In genomic region chr7:107966701-107967100, GRCh38 we compare ENCODE assay signal across 11 cellular contexts. TPM values are rescaled to one million over a fixed set of nuclear protein-coding genes. Genes with fewer than 3 reads are reported as not detected.
DNase-seq lines count a peak whose midpoint lies in the region; ATAC-seq, FAIRE-seq and TF ChIP-seq lines count a peak whose summit lies in the region.
"Had no signal": no experiment of that assay in that cellular context is flagged by ENCODE, and none has a peak within 500 bp of the region (broad histone marks: within the 10 kb centered on the region; RNA-seq: fewer than 3 reads in every experiment).

No MANE protein-coding gene starts in this region.

- H3K14ac ChIP-seq in IMR-90 (replicated peaks; ENCODE audit: low read depth, low read length), result no peak overlapping the region

- peaks cover 5 to 12% of the 10 kb centered on the region in 2 donors for H3K27me3 Mint-ChIP-seq in natural killer cell treated with Interleukin-12 subunit alpha and Interleukin-12 subunit beta and Interleukin-15 and Interleukin-18, amount 100 ng/mL, for 72 hours

- dilution Hi-C loops in IMR-90 (cut with HindIII; ENCODE audit: low sequenced_read_pairs, unreplicated experiment), result no loop called here

- no peak overlapping the region for H4K91ac ChIP-seq in IMR-90 (ENCODE audit: insufficient read depth, low read depth, low read length)

- no peak for TF ChIP-seq POLR2A in A549 (IDR thresholded peaks at IDR 0.05; ENCODE audit: low read length)
- TF ChIP-seq POLR2A in IMR-90 (IDR thresholded peaks at IDR 0.05; ENCODE audit: low read depth, low read length), result no peak

- no peaks in the 10 kb centered on the region for H3K27me3 ChIP-seq in IMR-90 (ENCODE audit: control insufficient read depth, insufficient read depth, low read length)

- intact Hi-C loops in IMR-90 (cut with micrococcal nuclease), result no loop called here

- H3K4me1 ChIP-seq in A549, result peaks cover 23% of the 10 kb centered on the region
- peaks cover 1% of the 10 kb centered on the region for H3K4me1 ChIP-seq in IMR-90 (ENCODE audit: control insufficient read depth, insufficient read depth, low read length)

- no peak for TF ChIP-seq RAD21 in A549 (conservative IDR thresholded peaks at IDR 0.05 in 1 of 2, IDR thresholded peaks at IDR 0.05 in 1 of 2)
- TF ChIP-seq RAD21 in IMR-90 (IDR thresholded peaks at IDR 0.05; ENCODE audit: low read length), result no peak

- H3K4me3 ChIP-seq in A549 (no peak overlapping the region), IMR-90 (ENCODE audit: insufficient read depth, low read depth, low read length) (no peak overlapping the region), astrocyte of the cerebellum (ENCODE audit: low read depth, low read length) (no peak overlapping the region)

- H3K9me3 Mint-ChIP-seq in natural killer cell treated with Interleukin-12 subunit alpha and Interleukin-12 subunit beta and Interleukin-15 and Interleukin-18, amount 100 ng/mL, for 72 hours, result no peaks in the 10 kb centered on the region
- H3K9me3 Mint-ChIP-seq: activated T-helper 1 cell treated with anti-CD3 and anti-CD28 coated beads, Interleukin-12 subunit alpha, Interleukin-12 subunit beta, Interleukin-2, Interleukin-4 antibody, amounts not matched to agents 30 ng/mL and 10 ng/mL and 1 ng/mL, durations not matched to agents 14 hours and 24 hours and 36 hours had no signal

- H2BK15ac ChIP-seq in IMR-90 (ENCODE audit: low read depth, low read length), result no peak overlapping the region

- no peak overlapping the region for H4K5ac ChIP-seq in IMR-90 (ENCODE audit: low read depth, low read length)

- H3K4me1 Mint-ChIP-seq in natural killer cell treated with Interleukin-12 subunit alpha and Interleukin-12 subunit beta and Interleukin-15 and Interleukin-18, amount 100 ng/mL, for 72 hours (ENCODE audit: low read depth in 2 of 2), result no peaks in the 10 kb centered on the region

- H2AFZ ChIP-seq in IMR-90 (replicated peaks; ENCODE audit: low read length, poor library complexity), result no peak overlapping the region

- H3K18ac ChIP-seq in IMR-90 (ENCODE audit: low read depth, low read length), result no peak overlapping the region

- POLR2A ChIA-PET in A549 (lab: Yijun Ruan, JAX) (interaction anchor here (1.0 kb wide), 1 partner anchor 49 kb away, joined by 9 read pairs; no protein-coding TSS in a partner anchor), IMR-90 (lab: Charles Lee; ENCODE audit: unreplicated experiment) (no interaction called here)

- no peak overlapping the region for H3K4ac ChIP-seq in IMR-90 (ENCODE audit: low read depth, low read length)

- in situ Hi-C loops in IMR-90 (cut with MboI; ENCODE audit: low sequenced_read_pairs), result no loop called here
- in situ Hi-C loops in astrocyte of the cerebellum (cut with HindIII; ENCODE audit: low sequenced_read_pairs), result no loop called here

- H3K9me1 ChIP-seq in IMR-90 (ENCODE audit: insufficient read depth, low read length), result peaks cover 26% of the 10 kb centered on the region

- peaks cover 4 to 48% of the 10 kb centered on the region in 2 experiments; a peak in 2 of 4 replicates for H3K79me1 ChIP-seq in IMR-90 (ENCODE audit: low read depth in 1 of 2, low read length in 2 of 2)

- H3K23ac ChIP-seq in IMR-90 (ENCODE audit: low read depth, low read length), result no peak overlapping the region

- TF ChIP-seq CTCF in A549 (IDR thresholded peaks at IDR 0.05) (no peak), IMR-90 (conservative IDR thresholded peaks at IDR 0.05; ENCODE audit: low read depth, low read length) (no peak), astrocyte of the cerebellum (IDR thresholded peaks at IDR 0.05; ENCODE audit: low read depth, low read length, missing control alignments) (peak; percentile 6)

- H3K56ac ChIP-seq in IMR-90 (ENCODE audit: extremely low read depth, insufficient read depth, low read length), result no peak overlapping the region

- DNase-seq in A549 (ENCODE audit: low read depth in 1 of 2, low spot score in 1 of 2), result peak in 1 of 2 experiments; percentile 56
- peak; percentile 85 for DNase-seq in IMR-90
- peak; percentile 47 for DNase-seq in astrocyte of the cerebellum (ENCODE audit: low read depth)
- peak; percentile 45 for DNase-seq in iPS-NIHi11 (ENCODE audit: low spot score)
- no peak for DNase-seq in natural killer cell treated with Interleukin-12 subunit alpha and Interleukin-12 subunit beta and Interleukin-15 and Interleukin-18, amount 100 ng/mL, for 72 hours (ENCODE audit: low spot score)
- DNase-seq: stimulated activated CD4-positive, alpha-beta T cell treated with anti-CD3 and anti-CD28 coated beads, Interleukin-4, amount 100 ng/mL, for 24 hours had no signal

- no peak overlapping the region for H3K9ac ChIP-seq in IMR-90 (ENCODE audit: low read depth, low read length)

- no peaks in the 10 kb centered on the region for H3K9me3 ChIP-seq in A549
- no peaks in the 10 kb centered on the region for H3K9me3 ChIP-seq in IMR-90 (ENCODE audit: control insufficient read depth, insufficient read depth, low read length)

- ATAC-seq in A549 (peak; percentile 65 to 77), IMR-90 (ENCODE audit: low read depth) (peak; percentile 87), HG02678 (IDR thresholded peaks at IDR 0.05; ENCODE audit: unreplicated experiment) (no peak), HG03460 (IDR thresholded peaks at IDR 0.05; ENCODE audit: unreplicated experiment) (no peak), HG03342 (IDR thresholded peaks at IDR 0.05; ENCODE audit: unreplicated experiment) (no peak)
- ATAC-seq in natural killer cell treated with Interleukin-12 subunit alpha and Interleukin-12 subunit beta and Interleukin-15 and Interleukin-18, amount 100 ng/mL, for 72 hours, result no peak

- H2BK5ac ChIP-seq in IMR-90 (ENCODE audit: low read depth, low read length, poor library complexity, severe bottlenecking), result no peak overlapping the region

- peaks cover 21% of the 10 kb centered on the region for H4K20me1 ChIP-seq in IMR-90 (ENCODE audit: insufficient read depth, low read length)

- H3K4me3 Mint-ChIP-seq in natural killer cell treated with Interleukin-12 subunit alpha and Interleukin-12 subunit beta and Interleukin-15 and Interleukin-18, amount 100 ng/mL, for 72 hours, result no peak overlapping the region
- H3K4me3 Mint-ChIP-seq: activated T-helper 1 cell treated with anti-CD3 and anti-CD28 coated beads, Interleukin-12 subunit alpha, Interleukin-12 subunit beta, Interleukin-2, Interleukin-4 antibody, amounts not matched to agents 30 ng/mL and 10 ng/mL and 1 ng/mL, durations not matched to agents 14 hours and 24 hours and 36 hours; CD14-positive monocyte had no signal

- H4K8ac ChIP-seq in IMR-90 (ENCODE audit: low read depth in 2 of 2, low read length in 2 of 2), result no peak overlapping the region

- H2BK20ac ChIP-seq in IMR-90 (ENCODE audit: low read depth, low read length), result no peak overlapping the region

- H3K36me3 Mint-ChIP-seq in natural killer cell treated with Interleukin-12 subunit alpha and Interleukin-12 subunit beta and Interleukin-15 and Interleukin-18, amount 100 ng/mL, for 72 hours, result no peaks in the 10 kb centered on the region
- H3K36me3 Mint-ChIP-seq: CD14-positive monocyte had no signal

- H2AK5ac ChIP-seq in IMR-90 (ENCODE audit: low read depth, low read length), result no peak overlapping the region

- no peak for FAIRE-seq in A549 (lab: Jason Lieb, UNC)

- no peak overlapping the region for H2BK120ac ChIP-seq in IMR-90 (ENCODE audit: low read depth, low read length)

- CTCF ChIA-PET in A549 (lab: Yijun Ruan, JAX), result interaction anchor here (0.7 to 1.9 kb wide), 5 partner anchors 9 to 16 kb away, joined by 3 to 8 read pairs (median 4); no protein-coding TSS in a partner anchor
- CTCF ChIA-PET in IMR-90 (lab: Yijun Ruan, JAX), result no interaction called here

- H3K27ac ChIP-seq in A549 (peak overlapping the region in 1 of 2 experiments; percentile 4; a peak in 1 of 6 replicates), IMR-90 (ENCODE audit: insufficient read depth, low read length) (no peak overlapping the region)

- H3K4me2 ChIP-seq in A549 (peak overlapping the region; percentile 47), IMR-90 (ENCODE audit: low read depth, low read length) (no peak overlapping the region)

- WGBS in A549 (ENCODE audit: missing lambda C conversion rate), result 68% methylated on average over 4 of the region's 4 CpGs
- WGBS in IMR-90 (ENCODE audit: extremely low coverage in 2 of 2, insufficient read length in 1 of 2), 2 experiments, result 48% methylated on average over 3 of the region's 4 CpGs; no CpG with 5 or more reads in 1 of the 2 experiments

- peaks cover 62% of the 10 kb centered on the region for H3K36me3 ChIP-seq in IMR-90 (ENCODE audit: control insufficient read depth, insufficient read depth, low read length)

- BruUV-seq in IMR-90 (replicated peaks; lab: Mats Ljungman, UMichigan), result no TSS peak

- no peak overlapping the region for H3K27ac Mint-ChIP-seq in natural killer cell treated with Interleukin-12 subunit alpha and Interleukin-12 subunit beta and Interleukin-15 and Interleukin-18, amount 100 ng/mL, for 72 hours
- H3K27ac Mint-ChIP-seq: activated T-helper 1 cell treated with anti-CD3 and anti-CD28 coated beads, Interleukin-12 subunit alpha, Interleukin-12 subunit beta, Interleukin-2, Interleukin-4 antibody, amounts not matched to agents 30 ng/mL and 10 ng/mL and 1 ng/mL, durations not matched to agents 14 hours and 24 hours and 36 hours; CD14-positive monocyte had no signal

- no peak overlapping the region for H2AK9ac ChIP-seq in IMR-90 (replicated peaks; ENCODE audit: low read depth, low read length, poor library complexity)

- no peak for TF ChIP-seq EP300 in A549 (IDR thresholded peaks at IDR 0.05)

TF ChIP-seq in A549, 52 proteins besides CTCF, POLR2A, EP300 and RAD21 (continues in another document):
- TF ChIP-seq NR3C1 (IDR thresholded peaks at IDR 0.05) (no peak), JUN (IDR thresholded peaks at IDR 0.05) (no peak), RCOR1 (IDR thresholded peaks at IDR 0.05; ENCODE audit: low read depth, low read length) (no peak), CBX8 (IDR thresholded peaks at IDR 0.05) (no peak)

RNA-seq across cellular contexts. Expression of gene LAMB1, which starts 36.3 kb away (rescaled TPM):
- polyA plus RNA-seq in A549 (2011; rRNA removed) (162 and 208 TPM in 2 replicates), A549 (2017; fragmentation: RNase III; extraction: RNeasy Plus Mini Kit Qiagen cat#74134 plus additional on column Dnase treatment) (142 to 159 TPM (median 143 TPM) in 3 replicates), IMR-90 (2012; rRNA removed) (97.5 and 114 TPM in 2 replicates)
- polyA plus RNA-seq in A549 (2012; cell fraction: cytosol; rRNA removed), result 66.5 and 67.3 TPM in 2 replicates
- 349 and 365 TPM in 2 replicates for polyA plus RNA-seq in A549 (2012; cell fraction: nucleus; rRNA removed)
- 395 and 408 TPM in 2 replicates for polyA minus RNA-seq in A549 (2011; rRNA and poly(A)+ RNA removed)
- total RNA-seq in IMR-90 (2012; rRNA removed), result 117 TPM in 2 replicates
- 83.3 and 90.8 TPM in 2 replicates for polyA plus RNA-seq in IMR-90 (2012; cell fraction: cytosol; rRNA removed)
- polyA plus RNA-seq in IMR-90 (2012; cell fraction: nucleus; rRNA removed; ENCODE audit: low replicate concordance), result 304 and 403 TPM in 2 replicates
- total RNA-seq in natural killer cell treated with Interleukin-12 subunit alpha and Interleukin-12 subunit beta and Interleukin-15 and Interleukin-18, amount 100 ng/mL, for 72 hours, result not detected
- total RNA-seq: activated T-helper 1 cell treated with anti-CD3 and anti-CD28 coated beads, Interleukin-12 subunit alpha, Interleukin-12 subunit beta, Interleukin-2, Interleukin-4 antibody, amounts not matched to agents 30 ng/mL and 10 ng/mL and 1 ng/mL, durations not matched to agents 14 hours and 24 hours and 36 hours had no signal

Comparison
In these comparisons a context has a peak if more than half of its experiments do, and no peak if none do; other contexts are left out.
1. ATAC-seq: peak in A549 (2 of 2) and IMR-90 (single experiment); none in HG02678 (single experiment), HG03460 (single experiment), HG03342 (single experiment) and natural killer cell treated with Interleukin-12 subunit alpha and Interleukin-12 subunit beta and Interleukin-15 and Interleukin-18, amount 100 ng/mL, for 72 hours (0 of 2).
2. RNA of gene LAMB1, which starts 36.3 kb away (total RNA-seq): 117 TPM in IMR-90; not detected in natural killer cell treated with Interleukin-12 subunit alpha and Interleukin-12 subunit beta and Interleukin-15 and Interleukin-18, amount 100 ng/mL, for 72 hours; every median in the first group is over 100 times any median in the second.